ENCODE assay signal across 8 cellular contexts in genomic region chr14:24146622-24146977, GRCh38. TPM values are rescaled to one million over a fixed set of nuclear protein-coding genes. Genes with fewer than 3 reads are reported as not detected.
DNase-seq lines count a peak whose midpoint lies in the region; ATAC-seq and TF ChIP-seq lines count a peak whose summit lies in the region.

No MANE protein-coding gene starts in this region.

- peaks cover 58% of the 10 kb centered on the region for H3K79me2 ChIP-seq in SK-N-SH (ENCODE audit: insufficient read depth)

- no peaks in the 10 kb centered on the region for H3K9me2 ChIP-seq in SK-N-SH

- POLR2A ChIA-PET in SK-N-SH (lab: Yijun Ruan, JAX): interaction anchor here (0.6 to 3.9 kb wide), 15 partner anchors 8 to 96 kb away, joined by 3 to 50 read pairs (median 7); partner anchors contain the start of genes CHMP4A, DCAF11, IPO4 and IRF9

- H3K27me3 ChIP-seq in GM06990 (replicated peaks; ENCODE audit: control insufficient read depth, insufficient read depth, low read length) (no peaks in the 10 kb centered on the region), SK-N-SH (ENCODE audit: insufficient read depth) (no peaks in the 10 kb centered on the region), testis (no peaks in the 10 kb centered on the region)

- H3K4me3 ChIP-seq in GM06990 (replicated peaks; ENCODE audit: low read depth, low read length) (peak overlapping the region; percentile 100), SK-N-SH (ENCODE audit: low read depth in 2 of 2, low read length in 1 of 2) (peak overlapping the region; percentile 93 to 98), testis (peak overlapping the region; percentile 91 to 95)

- 0% methylated on average over 17 of the region's 17 CpGs for WGBS in SK-N-SH (ENCODE audit: low lambda C conversion rate)
- WGBS in testis, 2 donors: 0% methylated on average over 11 to 17 of the region's 17 CpGs

- H4K20me1 ChIP-seq in SK-N-SH (ENCODE audit: insufficient read depth): peaks cover 10% of the 10 kb centered on the region; the same call in 1 of the 2 replicates

- intact Hi-C loops in testis (cut with DNase I; ENCODE audit: low total_unique reads): no loop called here

- TF ChIP-seq EP300 in SK-N-SH (IDR thresholded peaks at IDR 0.05; ENCODE audit: borderline replicate concordance in 1 of 2, low read depth in 1 of 2, low read length in 1 of 2): no peak

- H3K36me3 ChIP-seq in GM06990 (ENCODE audit: control insufficient read depth, insufficient read depth, low read length): peaks cover 33% of the 10 kb centered on the region
- peaks cover 27 to 49% of the 10 kb centered on the region in 2 experiments for H3K36me3 ChIP-seq in SK-N-SH (replicated peaks in 1 of 2; ENCODE audit: control insufficient read depth in 1 of 2, insufficient read depth in 2 of 2, low read length in 1 of 2)
- no peaks in the 10 kb centered on the region for H3K36me3 ChIP-seq in testis (ENCODE audit: low read depth, missing control alignments)

- ATAC-seq in HG02610 (IDR thresholded peaks at IDR 0.05; ENCODE audit: unreplicated experiment) (peak; percentile 66), omental fat pad (ENCODE audit: low FRiP score) (peak; percentile 83)
- peak; percentile 72 to 79 for ATAC-seq in activated naive CD4-positive, alpha-beta T cell treated with anti-CD3 and anti-CD28 coated beads, Interleukin-2, amount 50 U/mL, for 72 hours

- peak; percentile 95 for DNase-seq in GM06990 (ENCODE audit: extremely low read depth, insufficient read length)
- peak; percentile 89 for DNase-seq in NCI-H1048 (lab: John Stamatoyannopoulos, UW)
- peak; percentile 97 for DNase-seq in SK-N-SH
- peak; percentile 94 to 96 for DNase-seq in activated naive CD4-positive, alpha-beta T cell treated with anti-CD3 and anti-CD28 coated beads, Interleukin-2, amount 50 U/mL, for 72 hours (ENCODE audit: low spot score in 2 of 2)
- DNase-seq in glomerular visceral epithelial cell (ENCODE audit: extremely low spot score): peak; percentile 99
- peak; percentile 80 for DNase-seq in omental fat pad (ENCODE audit: low spot score)
- peak; percentile 96 for DNase-seq in testis

- peak overlapping the region; percentile 83 for H3K4me2 ChIP-seq in SK-N-SH

- peaks cover 59 to 71% of the 10 kb centered on the region in 2 donors for H3K36me3 Mint-ChIP-seq in activated naive CD4-positive, alpha-beta T cell treated with anti-CD3 and anti-CD28 coated beads, Interleukin-2, amount 50 U/mL, for 72 hours

- no peaks in the 10 kb centered on the region for H3K9me3 Mint-ChIP-seq in activated naive CD4-positive, alpha-beta T cell treated with anti-CD3 and anti-CD28 coated beads, Interleukin-2, amount 50 U/mL, for 72 hours

- H3K4me1 ChIP-seq in SK-N-SH (ENCODE audit: control insufficient read depth in 1 of 2, insufficient read depth in 2 of 2, low read depth in 1 of 2, low read length in 1 of 2) (peaks cover 11 to 25% of the 10 kb centered on the region in 2 experiments), testis (peaks cover 20% of the 10 kb centered on the region)

- CTCF ChIA-PET in SK-N-SH (lab: Yijun Ruan, JAX): interaction anchor here (0.9 to 4.6 kb wide), 7 partner anchors 8 to 669 kb away, joined by 3 to 38 read pairs (median 5); partner anchors contain the start of genes IRF9, PCK2 and PSME1

- TF ChIP-seq RAD21 in SK-N-SH (IDR thresholded peaks at IDR 0.05; ENCODE audit: low read length): 0 out of 2 replicates have a peak, but pooled peaks have one; percentile 6

- TF ChIP-seq CTCF in GM06990 (IDR thresholded peaks at IDR 0.05; ENCODE audit: insufficient read depth, low read length, poor library complexity, severe bottlenecking) (no peak), SK-N-SH (IDR thresholded peaks at IDR 0.05) (no peak), omental fat pad (IDR thresholded peaks at IDR 0.05) (no peak), testis (IDR thresholded peaks at IDR 0.05) (no peak)

- peak overlapping the region; percentile 77 for H3K9ac ChIP-seq in SK-N-SH

- H3K9me3 ChIP-seq in SK-N-SH (no peaks in the 10 kb centered on the region), testis (no peaks in the 10 kb centered on the region)

- H3K27ac Mint-ChIP-seq in activated naive CD4-positive, alpha-beta T cell treated with anti-CD3 and anti-CD28 coated beads, Interleukin-2, amount 50 U/mL, for 72 hours: peak overlapping the region; percentile 96 to 99

- H3K27ac ChIP-seq in SK-N-SH (ENCODE audit: low read depth in 2 of 2, low read length in 1 of 2) (peak overlapping the region; percentile 92 to 97), testis (peak overlapping the region; percentile 89 to 91)

- peak overlapping the region; percentile 92 for H2AFZ ChIP-seq in SK-N-SH (ENCODE audit: low read depth)

- H3F3A ChIP-seq in SK-N-SH (replicated peaks; ENCODE audit: insufficient read depth): peaks cover 16% of the 10 kb centered on the region

- TF ChIP-seq POLR2A in testis (IDR thresholded peaks at IDR 0.05): no peak

TF ChIP-seq in SK-N-SH, 30 proteins besides CTCF, POLR2A, EP300 and RAD21:
- TF ChIP-seq EZH2phosphoT487 (IDR thresholded peaks at IDR 0.05; ENCODE audit: borderline replicate concordance, low read depth): no peak
- TF ChIP-seq RFX5 (IDR thresholded peaks at IDR 0.05; ENCODE audit: low read length): 0 out of 2 replicates have a peak, but pooled peaks have one; percentile 32

RNA-seq across cellular contexts. Expression of gene PSME2, which starts 0.2 kb away (rescaled TPM):
- 129 and 147 TPM in 2 replicates for polyA plus RNA-seq in SK-N-SH (2012; rRNA removed)
- 132 and 159 TPM in 2 replicates for polyA plus RNA-seq in SK-N-SH (2012; cell fraction: cytosol; rRNA removed)
- polyA plus RNA-seq in SK-N-SH (2012; cell fraction: nucleus; rRNA removed): 240 and 296 TPM in 2 replicates
- 100 to 1,000 TPM; 452 to 507 TPM for total RNA-seq in activated naive CD4-positive, alpha-beta T cell treated with anti-CD3 and anti-CD28 coated beads, Interleukin-2, amount 50 U/mL, for 72 hours
- total RNA-seq in omental fat pad: 10 to 100 TPM; 32.8 to 86.4 (median 70.3) TPM
- 10 to 100 TPM; 49.8 to 78.1 TPM for total RNA-seq in testis
- polyA plus RNA-seq in testis (ENCODE audit: insufficient read depth, low read depth, low replicate concordance): 122 TPM

RNA-seq across cellular contexts. Expression of gene RNF31, which starts 0.7 kb away (rescaled TPM):
- polyA plus RNA-seq in SK-N-SH (2012; rRNA removed): 19.2 and 20.4 TPM in 2 replicates
- 9.2 and 13.6 TPM in 2 replicates for polyA plus RNA-seq in SK-N-SH (2012; cell fraction: cytosol; rRNA removed)
- 119 and 161 TPM in 2 replicates for polyA plus RNA-seq in SK-N-SH (2012; cell fraction: nucleus; rRNA removed)
- total RNA-seq in activated naive CD4-positive, alpha-beta T cell treated with anti-CD3 and anti-CD28 coated beads, Interleukin-2, amount 50 U/mL, for 72 hours: 10 to 100 TPM; 81.5 to 90.7 TPM
- 10 to 100 TPM; 26.6 to 64.2 (median 37.8) TPM for total RNA-seq in omental fat pad
- 10 to 100 TPM; 94.5 to 96.8 TPM for total RNA-seq in testis
- polyA plus RNA-seq in testis (ENCODE audit: insufficient read depth, low read depth, low replicate concordance): 71.0 TPM

RNA-seq across cellular contexts. Expression of gene EMC9, which starts 5.2 kb away (rescaled TPM):
- polyA plus RNA-seq in SK-N-SH (2012; rRNA removed): 14.5 and 19.3 TPM in 2 replicates
- 10.2 and 14.4 TPM in 2 replicates for polyA plus RNA-seq in SK-N-SH (2012; cell fraction: cytosol; rRNA removed)
- polyA plus RNA-seq in SK-N-SH (2012; cell fraction: nucleus; rRNA removed): 47.8 and 61.5 TPM in 2 replicates
- total RNA-seq in activated naive CD4-positive, alpha-beta T cell treated with anti-CD3 and anti-CD28 coated beads, Interleukin-2, amount 50 U/mL, for 72 hours: 10 to 100 TPM; 36.8 to 64.2 TPM
- total RNA-seq in omental fat pad: 10 to 100 TPM in 2 of 4 donors, 1 to 10 TPM in 2; 6.3 to 15.3 (median 10.0) TPM
- 10 to 100 TPM; 15.2 to 23.9 TPM for total RNA-seq in testis
- 33.7 TPM for polyA plus RNA-seq in testis (ENCODE audit: insufficient read depth, low read depth, low replicate concordance)

RNA-seq across cellular contexts. Expression of gene PSME1, which starts 10.6 kb away (rescaled TPM):
- polyA plus RNA-seq in SK-N-SH (2012; rRNA removed): 154 and 287 TPM in 2 replicates
- polyA plus RNA-seq in SK-N-SH (2012; cell fraction: cytosol; rRNA removed): 313 and 331 TPM in 2 replicates
- polyA plus RNA-seq in SK-N-SH (2012; cell fraction: nucleus; rRNA removed): 220 and 228 TPM in 2 replicates
- 100 to 1,000 TPM; 355 to 401 TPM for total RNA-seq in activated naive CD4-positive, alpha-beta T cell treated with anti-CD3 and anti-CD28 coated beads, Interleukin-2, amount 50 U/mL, for 72 hours
- 100 to 1,000 TPM in 1 of 4 donors, 10 to 100 TPM in 3; 89.1 to 158 (median 96.8) TPM for total RNA-seq in omental fat pad
- total RNA-seq in testis: 10 to 100 TPM; 43.3 to 63.9 TPM
- polyA plus RNA-seq in testis (ENCODE audit: insufficient read depth, low read depth, low replicate concordance): 101 TPM

RNA-seq across cellular contexts. Expression of gene IRF9, which starts 14.5 kb away (rescaled TPM):
- polyA plus RNA-seq in SK-N-SH (2012; rRNA removed) (37.6 and 43.6 TPM in 2 replicates), testis (ENCODE audit: insufficient read depth, low read depth, low replicate concordance) (74.8 TPM)
- 24.7 and 28.7 TPM in 2 replicates for polyA plus RNA-seq in SK-N-SH (2012; cell fraction: cytosol; rRNA removed)
- polyA plus RNA-seq in SK-N-SH (2012; cell fraction: nucleus; rRNA removed): 88.6 and 121 TPM in 2 replicates
- total RNA-seq in activated naive CD4-positive, alpha-beta T cell treated with anti-CD3 and anti-CD28 coated beads, Interleukin-2, amount 50 U/mL, for 72 hours: 100 to 1,000 TPM; 183 to 227 TPM
- total RNA-seq in omental fat pad (100 to 1,000 TPM in 1 of 4 donors, 10 to 100 TPM in 3; 39.4 to 126 (median 66.3) TPM), testis (10 to 100 TPM; 45.7 to 56.2 TPM)

Comparison
In these comparisons a context has a peak if more than half of its experiments do, and no peak if none do; other contexts are left out.
1. Peak in every context shown above with its lines: DNase-seq, ATAC-seq, H3K4me3 ChIP-seq and H3K27ac ChIP-seq.
2. RNA of gene PSME2, which starts 0.2 kb away (total RNA-seq): 452 to 507 TPM in activated naive CD4-positive, alpha-beta T cell treated with anti-CD3 and anti-CD28 coated beads, Interleukin-2, amount 50 U/mL, for 72 hours; 32.8 to 86.4 TPM in omental fat pad and 49.8 to 78.1 TPM in testis; every median in the first group is over 4 times any median in the second.